In the genomic region with DNA sequence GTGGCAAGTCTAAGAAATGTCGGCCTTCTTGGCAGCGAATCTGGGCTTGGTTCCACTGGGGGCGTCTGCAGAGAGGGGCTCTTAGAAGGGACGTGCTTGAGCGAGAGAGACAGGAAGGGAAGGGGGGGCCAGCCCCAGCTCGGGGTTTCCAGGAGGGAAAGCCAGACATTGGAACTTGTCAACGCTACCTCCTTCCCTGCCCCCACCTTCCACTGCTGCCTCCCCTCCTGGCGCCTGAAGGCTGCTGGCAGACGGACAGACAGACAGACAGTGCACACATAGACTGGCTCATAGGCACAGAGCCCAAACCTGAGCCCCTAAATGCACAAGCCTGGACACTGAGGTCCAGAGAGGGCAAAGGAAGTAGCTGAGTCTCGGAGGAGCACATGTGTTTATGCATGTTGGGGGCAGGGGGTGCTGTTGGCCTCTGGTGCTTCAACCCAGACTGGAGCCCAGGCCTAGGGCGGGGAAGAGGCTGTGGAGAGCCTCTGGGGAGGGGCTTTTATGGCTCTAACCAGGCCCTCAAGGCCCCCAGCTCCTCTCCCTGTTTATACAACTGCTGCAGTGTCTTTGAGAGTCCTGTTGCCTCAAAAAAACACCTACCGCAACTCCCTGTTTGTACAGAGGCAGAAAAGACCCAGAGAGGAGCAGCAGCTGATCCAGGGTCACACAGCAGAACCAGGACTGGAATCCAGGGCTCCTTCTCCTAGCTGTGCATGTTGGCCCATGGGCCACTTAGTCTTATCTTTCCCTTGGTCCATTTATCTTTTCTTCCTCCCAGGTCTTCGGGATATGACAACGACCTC, we compare ENCODE assay signal across 8 cellular contexts. TPM values are rescaled to one million over a fixed set of nuclear protein-coding genes. Genes with fewer than 3 reads are reported as not detected.
DNase-seq lines count a peak whose midpoint lies in the region; ATAC-seq, FAIRE-seq and TF ChIP-seq lines count a peak whose summit lies in the region.

No MANE protein-coding gene starts in this region.

- peak overlapping the region; percentile 99 for H3K27ac Mint-ChIP-seq in activated naive CD4-positive, alpha-beta T cell treated with anti-CD3 and anti-CD28 coated beads, Interleukin-2, amount 50 U/mL, for 24 hours

- TF ChIP-seq POLR2A in H54 (IDR thresholded peaks at IDR 0.05; ENCODE audit: low read depth, low read length) = no peak

- no peak overlapping the region for H3K4me3 ChIP-seq in GM12875 (ENCODE audit: low read depth, low read length)

- no peak for FAIRE-seq in H54 (lab: Jason Lieb, UNC)

- peak overlapping the region; percentile 89 for H3K4me3 Mint-ChIP-seq in activated naive CD4-positive, alpha-beta T cell treated with anti-CD3 and anti-CD28 coated beads, Interleukin-2, amount 50 U/mL, for 24 hours

- ATAC-seq in HG02973 (IDR thresholded peaks at IDR 0.05; ENCODE audit: unreplicated experiment) (no peak), GM18520 (IDR thresholded peaks at IDR 0.05; ENCODE audit: unreplicated experiment) (no peak)

- H3K27me3 Mint-ChIP-seq in activated naive CD4-positive, alpha-beta T cell treated with anti-CD3 and anti-CD28 coated beads, Interleukin-2, amount 50 U/mL, for 24 hours = no peaks in the 10 kb centered on the region

- peak; percentile 60 for DNase-seq in iPS-NIHi11 (ENCODE audit: low spot score)
- DNase-seq in stimulated activated CD8-positive, alpha-beta memory T cell treated with anti-CD3 and anti-CD28 coated beads, Interleukin-12 subunit alpha, Interleukin-12 subunit beta, amount 100 ng/mL, for 24 hours (ENCODE audit: extremely low read depth) = peak; percentile 27
- DNase-seq in H54 (ENCODE audit: insufficient read length, low spot score) = no peak

- no peaks in the 10 kb centered on the region for H3K9me3 Mint-ChIP-seq in activated naive CD4-positive, alpha-beta T cell treated with anti-CD3 and anti-CD28 coated beads, Interleukin-2, amount 50 U/mL, for 24 hours

- 0 out of 2 replicates have a peak, but pooled peaks have one; percentile 19 for TF ChIP-seq CTCF in GM12875 (IDR thresholded peaks at IDR 0.05; ENCODE audit: borderline replicate concordance, insufficient read depth, low read depth, low read length)

- peaks cover 77% of the 10 kb centered on the region for H3K4me1 Mint-ChIP-seq in activated naive CD4-positive, alpha-beta T cell treated with anti-CD3 and anti-CD28 coated beads, Interleukin-2, amount 50 U/mL, for 24 hours

- H3K36me3 Mint-ChIP-seq in activated naive CD4-positive, alpha-beta T cell treated with anti-CD3 and anti-CD28 coated beads, Interleukin-2, amount 50 U/mL, for 24 hours = no peaks in the 10 kb centered on the region

TF ChIP-seq in PFSK-1, 5 proteins besides CTCF, POLR2A, EP300 and RAD21:
- TF ChIP-seq FOXP2 (optimal IDR thresholded peaks at IDR 0.05; ENCODE audit: borderline replicate concordance, extremely low read depth, extremely low read length, insufficient read depth) (peak; percentile 26), POLR2AphosphoS5 (IDR thresholded peaks at IDR 0.05; ENCODE audit: low read depth, low read length) (no peak)
- TF ChIP-seq, protein P1, sequence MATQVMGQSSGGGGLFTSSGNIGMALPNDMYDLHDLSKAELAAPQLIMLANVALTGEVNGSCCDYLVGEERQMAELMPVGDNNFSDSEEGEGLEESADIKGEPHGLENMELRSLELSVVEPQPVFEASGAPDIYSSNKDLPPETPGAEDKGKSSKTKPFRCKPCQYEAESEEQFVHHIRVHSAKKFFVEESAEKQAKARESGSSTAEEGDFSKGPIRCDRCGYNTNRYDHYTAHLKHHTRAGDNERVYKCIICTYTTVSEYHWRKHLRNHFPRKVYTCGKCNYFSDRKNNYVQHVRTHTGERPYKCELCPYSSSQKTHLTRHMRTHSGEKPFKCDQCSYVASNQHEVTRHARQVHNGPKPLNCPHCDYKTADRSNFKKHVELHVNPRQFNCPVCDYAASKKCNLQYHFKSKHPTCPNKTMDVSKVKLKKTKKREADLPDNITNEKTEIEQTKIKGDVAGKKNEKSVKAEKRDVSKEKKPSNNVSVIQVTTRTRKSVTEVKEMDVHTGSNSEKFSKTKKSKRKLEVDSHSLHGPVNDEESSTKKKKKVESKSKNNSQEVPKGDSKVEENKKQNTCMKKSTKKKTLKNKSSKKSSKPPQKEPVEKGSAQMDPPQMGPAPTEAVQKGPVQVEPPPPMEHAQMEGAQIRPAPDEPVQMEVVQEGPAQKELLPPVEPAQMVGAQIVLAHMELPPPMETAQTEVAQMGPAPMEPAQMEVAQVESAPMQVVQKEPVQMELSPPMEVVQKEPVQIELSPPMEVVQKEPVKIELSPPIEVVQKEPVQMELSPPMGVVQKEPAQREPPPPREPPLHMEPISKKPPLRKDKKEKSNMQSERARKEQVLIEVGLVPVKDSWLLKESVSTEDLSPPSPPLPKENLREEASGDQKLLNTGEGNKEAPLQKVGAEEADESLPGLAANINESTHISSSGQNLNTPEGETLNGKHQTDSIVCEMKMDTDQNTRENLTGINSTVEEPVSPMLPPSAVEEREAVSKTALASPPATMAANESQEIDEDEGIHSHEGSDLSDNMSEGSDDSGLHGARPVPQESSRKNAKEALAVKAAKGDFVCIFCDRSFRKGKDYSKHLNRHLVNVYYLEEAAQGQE (IDR thresholded peaks at IDR 0.05; ENCODE audit: insufficient read depth in 1 of 2, low read depth in 2 of 2, low read length in 2 of 2) = no peak

RNA-seq across cellular contexts. Expression of a gene that starts 33.1 kb away (rescaled TPM):
- 54.0 TPM for polyA plus RNA-seq in PFSK-1 (2012; ENCODE audit: insufficient read length, low read depth)
